14 cellular contexts compared by ENCODE assay signal in the genomic region with DNA sequence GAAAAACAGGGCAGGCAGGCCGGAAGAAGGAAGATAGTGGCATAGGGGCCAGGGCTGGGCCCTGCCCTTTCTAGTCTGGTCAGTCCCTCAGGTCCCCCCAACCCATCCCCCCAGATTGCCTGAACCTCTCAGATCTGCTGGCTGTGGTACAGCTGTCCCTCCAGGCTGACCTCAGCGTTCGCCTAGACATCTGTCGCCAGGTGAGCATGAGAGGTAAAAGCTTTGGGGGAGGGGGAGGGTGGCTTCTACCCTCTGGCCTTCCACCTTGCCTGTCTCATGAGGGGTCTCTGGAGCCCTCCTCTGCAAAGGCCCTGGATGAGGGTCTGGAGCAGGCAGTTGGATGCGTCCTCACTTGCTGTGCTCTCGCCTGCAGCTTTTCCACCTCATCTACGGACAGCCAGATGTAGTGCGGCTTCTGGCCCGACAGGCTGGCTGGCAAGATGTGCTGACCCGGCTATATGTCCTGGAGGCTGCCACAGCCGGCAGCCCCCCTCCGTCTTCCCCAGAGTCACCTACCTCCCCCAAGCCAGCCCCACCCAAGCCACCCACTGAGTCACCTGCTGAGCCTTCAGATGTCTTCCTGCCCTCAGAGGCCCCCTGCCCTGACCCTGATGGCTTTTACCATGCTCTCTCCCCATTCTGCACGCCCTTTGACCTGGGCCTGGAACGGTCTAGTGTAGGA.
"Had no signal": no experiment of that assay in that cellular context is flagged by ENCODE, and none has a peak within 500 bp of the region (broad histone marks: within the 10 kb centered on the region; RNA-seq: fewer than 3 reads in every experiment).

No MANE protein-coding gene starts in this region.

- H3K9me3 Mint-ChIP-seq: activated CD4-positive, alpha-beta memory T cell treated with anti-CD3 and anti-CD28 coated beads for 36 hours; activated naive CD4-positive, alpha-beta T cell treated with anti-CD3 and anti-CD28 coated beads, Interleukin-2, amount 10 ng/mL, durations not matched to agents 7 days and 5 days; natural killer cell had no signal

- H3K4me3 Mint-ChIP-seq: activated CD4-positive, alpha-beta memory T cell treated with anti-CD3 and anti-CD28 coated beads for 36 hours; activated naive CD4-positive, alpha-beta T cell treated with anti-CD3 and anti-CD28 coated beads, Interleukin-2, amount 10 ng/mL, durations not matched to agents 7 days and 5 days; natural killer cell had no signal

- H3K36me3 ChIP-seq: ovary had no signal

- H3K4me3 ChIP-seq: adrenal gland, body of pancreas, ovary, skin epidermis, transverse colon had no signal

- H3K9me3 ChIP-seq: adrenal gland, body of pancreas, ovary, transverse colon had no signal

- DNase-seq: activated CD4-positive, alpha-beta memory T cell treated with anti-CD3 and anti-CD28 coated beads for 36 hours; activated CD8-positive, alpha-beta memory T cell treated with anti-CD3 and anti-CD28 coated beads, Interleukin-2, amount 50 U/mL, for 4 hours; activated naive CD4-positive, alpha-beta T cell treated with anti-CD3 and anti-CD28 coated beads, Interleukin-2, amount 10 ng/mL, durations not matched to agents 7 days and 5 days; cerebellar nuclear complex; dermis blood vessel endothelial cell; hypothalamus; natural killer cell; retina; SW 1271; transverse colon had no signal

- H3K27ac Mint-ChIP-seq: activated CD4-positive, alpha-beta memory T cell treated with anti-CD3 and anti-CD28 coated beads for 36 hours; activated naive CD4-positive, alpha-beta T cell treated with anti-CD3 and anti-CD28 coated beads, Interleukin-2, amount 10 ng/mL, durations not matched to agents 7 days and 5 days had no signal

- H3K27me3 Mint-ChIP-seq: activated CD4-positive, alpha-beta memory T cell treated with anti-CD3 and anti-CD28 coated beads for 36 hours; activated naive CD4-positive, alpha-beta T cell treated with anti-CD3 and anti-CD28 coated beads, Interleukin-2, amount 10 ng/mL, durations not matched to agents 7 days and 5 days had no signal

- ATAC-seq: body of pancreas had no signal

- H3K27ac ChIP-seq: adrenal gland, body of pancreas, ovary, skin epidermis, transverse colon had no signal

- H3K4me1 ChIP-seq: body of pancreas had no signal

- H3K27me3 ChIP-seq: adrenal gland, body of pancreas, ovary, transverse colon had no signal

- H3K36me3 Mint-ChIP-seq: natural killer cell had no signal
